In the genomic region with DNA sequence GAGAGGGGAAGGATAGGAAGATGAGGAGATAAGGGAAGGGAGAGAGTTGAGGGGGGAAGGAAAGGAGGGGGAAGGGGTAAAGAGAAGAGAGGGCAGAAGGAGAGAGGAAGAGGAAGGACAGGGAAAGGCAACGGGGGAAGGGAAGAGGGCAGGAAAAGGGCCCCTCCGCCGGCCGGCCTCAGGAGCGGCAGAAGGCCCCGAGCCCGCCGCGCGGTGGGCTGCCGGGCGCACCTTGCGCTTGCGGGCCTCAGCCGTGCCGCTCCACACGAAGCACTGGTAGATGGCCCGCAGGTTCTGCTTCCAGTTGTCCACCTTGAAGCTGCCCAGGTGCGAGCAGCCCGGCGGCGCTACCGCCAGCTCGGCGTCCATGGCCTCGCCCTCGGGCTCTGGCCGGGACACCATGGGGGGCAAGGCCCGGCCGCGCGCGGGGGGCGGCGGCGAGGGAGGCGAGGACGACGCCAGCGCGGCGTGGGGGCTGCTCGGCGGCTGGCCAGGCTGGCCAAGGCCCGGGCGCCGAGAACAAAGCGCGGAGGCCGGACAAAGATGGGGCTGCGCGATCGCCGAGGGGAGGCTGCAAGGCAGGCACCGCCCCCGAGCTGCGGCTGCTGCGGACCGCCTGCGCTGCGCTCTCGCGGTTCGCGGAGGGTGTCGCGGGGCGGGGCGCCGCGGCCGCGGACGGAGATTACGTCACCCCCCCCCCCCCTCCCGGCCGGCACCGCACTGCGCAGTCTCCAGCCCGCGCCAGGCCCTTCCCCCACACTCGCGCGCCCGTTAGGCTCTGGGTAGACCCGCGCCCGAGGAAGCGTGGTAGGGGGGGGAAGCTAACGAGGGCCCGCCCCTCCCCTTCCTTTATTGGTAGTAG, we compare ENCODE assay signal across 8 cellular contexts. TPM values are rescaled to one million over a fixed set of nuclear protein-coding genes. Genes with fewer than 3 reads are reported as not detected.
DNase-seq lines count a peak whose midpoint lies in the region; ATAC-seq and TF ChIP-seq lines count a peak whose summit lies in the region.

Gene USP22, minus strand, starts transcription at position 578 of the 862 bp plus-strand sequence. Its CDS starts 176 bp downstream, at position 402.

- peak; percentile 69 to 83 for TF ChIP-seq POLR2A in Peyer's patch (IDR thresholded peaks at IDR 0.05)
- peak; percentile 97 to 98 for TF ChIP-seq POLR2A in gastrocnemius medialis (IDR thresholded peaks at IDR 0.05)

- no peaks in the 10 kb centered on the region for H3K9me3 Mint-ChIP-seq in CD8-positive, alpha-beta T cell

- WGBS in iPS DF 6.9 (ENCODE audit: insufficient coverage, insufficient read length), result no CpG with 5 or more reads among the region's 91 CpGs

- no peaks in the 10 kb centered on the region for H3K27me3 ChIP-seq in CD8-positive, alpha-beta T cell (ENCODE audit: insufficient read depth, low read length)
- H3K27me3 ChIP-seq in Peyer's patch (no peaks in the 10 kb centered on the region), ascending aorta (no peaks in the 10 kb centered on the region), iPS DF 6.9 (ENCODE audit: control insufficient read depth, insufficient read depth, low read length) (no peaks in the 10 kb centered on the region), gastrocnemius medialis (no peaks in the 10 kb centered on the region)

- H3K36me3 Mint-ChIP-seq in CD8-positive, alpha-beta T cell, result peaks cover 15% of the 10 kb centered on the region

- in situ Hi-C loops in gastrocnemius medialis (cut with MboI; ENCODE audit: low sequenced_read_pairs in 4 of 4), result no loop called here

- intact Hi-C loops in CD8-positive, alpha-beta T cell (cut with DNase I, micrococcal nuclease), result loop anchor here (1.0 to 5.0 kb wide), 16 partner anchors 8 to 1065 kb away; partner anchors contain the start of genes DHRS7B (in 2 of the 2), MAP2K3 (in 2 of the 2), TMEM11 (in 2 of the 2) and AKAP10 (in 1 of the 2)
- intact Hi-C loops in ascending aorta (cut with DNase I), result loop anchor here (1.0 to 10.0 kb wide), 9 partner anchors 22 to 470 kb away; partner anchors contain the start of genes DHRS7B, NATD1 and TMEM11
- intact Hi-C loops in gastrocnemius medialis (cut with DNase I; ENCODE audit: low total_unique reads), result loop anchor here (1.0 to 10.0 kb wide), 9 partner anchors 8 to 246 kb away; partner anchors contain the start of gene TMEM11

- H3K27me3 Mint-ChIP-seq in CD8-positive, alpha-beta T cell (ENCODE audit: low read depth), result no peaks in the 10 kb centered on the region

- DNase-seq in CD8-positive, alpha-beta T cell, result peak in 3 of 7 experiments; percentile 90 to 94 (median 91)
- DNase-seq in Peyer's patch, result peak; percentile 63 to 96 (median 96)
- DNase-seq in ascending aorta (ENCODE audit: low spot score in 2 of 2), result peak in 1 of 2 donors; percentile 95
- DNase-seq in iPS DF 6.9 (ENCODE audit: low read depth, low spot score), result peak; percentile 52
- DNase-seq in gastrocnemius medialis, result peak in 1 of 2 donors; percentile 98
- DNase-seq in medulla oblongata (ENCODE audit: extremely low spot score), result no peak

- CTCF ChIA-PET in CD8-positive, alpha-beta T cell (lab: Charles Lee), result interaction anchor here (0.6 to 2.5 kb wide), 16 partner anchors 8 to 470 kb away, joined by 3 to 15 read pairs (median 4); partner anchors contain the start of gene TMEM11

- peak within 1 kb of the TSS; percentile 96 for H3K27ac ChIP-seq in CD8-positive, alpha-beta T cell (ENCODE audit: low read depth, low read length)
- peak within 1 kb of the TSS; percentile 99 to 100 (median 100) for H3K27ac ChIP-seq in Peyer's patch
- H3K27ac ChIP-seq in ascending aorta, result peak within 1 kb of the TSS; percentile 100
- no peak within 1 kb of the TSS for H3K27ac ChIP-seq in iPS DF 6.9 (ENCODE audit: low read length)
- peak within 1 kb of the TSS; percentile 95 to 100 (median 98) for H3K27ac ChIP-seq in gastrocnemius medialis

- H3K4me3 ChIP-seq in CD8-positive, alpha-beta T cell (ENCODE audit: low read depth, low read length), result peak within 1 kb of the TSS; percentile 87
- H3K4me3 ChIP-seq in Peyer's patch (peak within 1 kb of the TSS; percentile 69 to 100 (median 90)), ascending aorta (peak within 1 kb of the TSS; percentile 99 to 100), iPS DF 6.9 (ENCODE audit: low read length) (peak within 1 kb of the TSS; percentile 96), gastrocnemius medialis (peak within 1 kb of the TSS; percentile 81 to 97 (median 91))

- no peaks in the 10 kb centered on the region for H3K9me3 ChIP-seq in CD8-positive, alpha-beta T cell (ENCODE audit: low read length)
- H3K9me3 ChIP-seq in Peyer's patch (no peaks in the 10 kb centered on the region), ascending aorta (no peaks in the 10 kb centered on the region), iPS DF 6.9 (ENCODE audit: control insufficient read depth, insufficient read depth, low read length) (no peaks in the 10 kb centered on the region), gastrocnemius medialis (no peaks in the 10 kb centered on the region)

- TF ChIP-seq CTCF in CD8-positive, alpha-beta T cell (IDR thresholded peaks at IDR 0.05), result no peak
- peak in 1 of 6 experiments; percentile 7 for TF ChIP-seq CTCF in Peyer's patch (IDR thresholded peaks at IDR 0.05)
- TF ChIP-seq CTCF in ascending aorta (IDR thresholded peaks at IDR 0.05), result no peak
- peak in 2 of 5 experiments; percentile 21 to 33 for TF ChIP-seq CTCF in gastrocnemius medialis (IDR thresholded peaks at IDR 0.05 in 4 of 5, conservative IDR thresholded peaks at IDR 0.05 in 1 of 5)

- peaks cover 36% of the 10 kb centered on the region for H3K4me1 Mint-ChIP-seq in CD8-positive, alpha-beta T cell (ENCODE audit: low read depth)

- no peaks in the 10 kb centered on the region for H3K36me3 ChIP-seq in CD8-positive, alpha-beta T cell (ENCODE audit: insufficient read depth, low read length)
- no peaks in the 10 kb centered on the region for H3K36me3 ChIP-seq in Peyer's patch
- H3K36me3 ChIP-seq in ascending aorta, result peaks cover 0 to 5% of the 10 kb centered on the region in 2 donors
- no peaks in the 10 kb centered on the region; the same call in 1 of the 2 replicates for H3K36me3 ChIP-seq in iPS DF 6.9 (ENCODE audit: control insufficient read depth, insufficient read depth, low read length)
- H3K36me3 ChIP-seq in gastrocnemius medialis, result no peaks in the 10 kb centered on the region

- POLR2A ChIA-PET in CD8-positive, alpha-beta T cell (lab: Charles Lee), result interaction anchor here (0.8 to 2.5 kb wide), 13 partner anchors 8 to 1065 kb away, joined by 3 to 19 read pairs (median 4); partner anchors contain the start of genes AKAP10, DHRS7B and NATD1

- peak within 1 kb of the TSS; percentile 90 for H3K4me3 Mint-ChIP-seq in CD8-positive, alpha-beta T cell

- ATAC-seq in CD8-positive, alpha-beta T cell, result no peak
- ATAC-seq in GM19025 (IDR thresholded peaks at IDR 0.05; ENCODE audit: low read depth, unreplicated experiment) (peak; percentile 54), HG03108 (IDR thresholded peaks at IDR 0.05; ENCODE audit: unreplicated experiment) (peak; percentile 51), gastrocnemius medialis (peak; percentile 57 to 63)

- peaks cover 25% of the 10 kb centered on the region for H3K4me1 ChIP-seq in CD8-positive, alpha-beta T cell (ENCODE audit: insufficient read depth, low read length)
- peaks cover 4 to 25% (median 12%) of the 10 kb centered on the region in 4 donors for H3K4me1 ChIP-seq in Peyer's patch
- H3K4me1 ChIP-seq in ascending aorta, result peaks cover 4 to 27% of the 10 kb centered on the region in 2 donors
- H3K4me1 ChIP-seq in iPS DF 6.9 (ENCODE audit: control insufficient read depth, insufficient read depth, low read length), result peaks cover 1% of the 10 kb centered on the region; the same call in 1 of the 2 replicates
- peaks cover 32 to 38% of the 10 kb centered on the region in 2 donors for H3K4me1 ChIP-seq in gastrocnemius medialis

- H3K27ac Mint-ChIP-seq in CD8-positive, alpha-beta T cell, result peak within 1 kb of the TSS; percentile 92

RNA-seq across cellular contexts. Expression of gene USP22, which starts in this region (rescaled TPM):
- 100 to 1,000 TPM; 177 to 190 TPM for total RNA-seq in CD8-positive, alpha-beta T cell
- total RNA-seq in Peyer's patch (100 to 1,000 TPM; 125 to 229 (median 146) TPM), ascending aorta (170 TPM), gastrocnemius medialis (100 to 1,000 TPM; 120 to 258 (median 143) TPM)
